21 cellular contexts compared by ENCODE assay signal in genomic region chr2:15306706-15307105, GRCh38.
"Had no signal": no experiment of that assay in that cellular context is flagged by ENCODE, and none has a peak within 500 bp of the region (broad histone marks: within the 10 kb centered on the region; RNA-seq: fewer than 3 reads in every experiment).

No MANE protein-coding gene starts in this region.

- H3K27ac ChIP-seq: SK-N-MC, WERI-Rb-1 had no signal

- ATAC-seq: activated CD8-positive, alpha-beta T cell treated with anti-CD3 and anti-CD28 coated beads for 36 hours; activated T-cell treated with anti-CD3 and anti-CD28 coated beads, Interleukin-2, amount 50 U/mL, for 72 hours; Panc1; Right ventricle myocardium inferior had no signal

- DNase-seq: activated CD4-positive, alpha-beta T cell treated with anti-CD3 and anti-CD28 coated beads for 4 hours; activated CD8-positive, alpha-beta memory T cell treated with anti-CD3 and anti-CD28 coated beads, Interleukin-2, amount 50 U/mL, for 4 hours; activated CD8-positive, alpha-beta T cell treated with anti-CD3 and anti-CD28 coated beads for 36 hours; activated naive CD4-positive, alpha-beta T cell treated with anti-CD3 and anti-CD28 coated beads, Interleukin-2, amount 50 U/mL, for 16 hours; activated naive CD8-positive, alpha-beta T cell treated with anti-CD3 and anti-CD28 coated beads, Interleukin-2, amount 10 ng/mL, durations not matched to agents 7 days and 5 days; activated T-cell treated with anti-CD3 and anti-CD28 coated beads, Interleukin-2, amount 50 U/mL, for 72 hours; aorta; KG1; NCI-H1105; NCI-H1436; NCI-H1694 treated with DMSO at 0.1 percent for 48 hours; NCI-H2029 treated with DMSO at 0.1 percent for 48 hours; NCI-H510A treated with DMSO at 0.1 percent for 48 hours; NK-92 treated with Interleukin-12 subunit alpha and Interleukin-12 subunit beta, amount 100 ng/mL, for 24 hours; OCI-M1; RPMI8226; T-helper 1 cell; WERI-Rb-1 had no signal

- H3K36me3 ChIP-seq: WERI-Rb-1 had no signal

- H3K4me3 ChIP-seq: SK-N-MC had no signal
